ENCODE assay signal across 2 cellular contexts in the genomic region with DNA sequence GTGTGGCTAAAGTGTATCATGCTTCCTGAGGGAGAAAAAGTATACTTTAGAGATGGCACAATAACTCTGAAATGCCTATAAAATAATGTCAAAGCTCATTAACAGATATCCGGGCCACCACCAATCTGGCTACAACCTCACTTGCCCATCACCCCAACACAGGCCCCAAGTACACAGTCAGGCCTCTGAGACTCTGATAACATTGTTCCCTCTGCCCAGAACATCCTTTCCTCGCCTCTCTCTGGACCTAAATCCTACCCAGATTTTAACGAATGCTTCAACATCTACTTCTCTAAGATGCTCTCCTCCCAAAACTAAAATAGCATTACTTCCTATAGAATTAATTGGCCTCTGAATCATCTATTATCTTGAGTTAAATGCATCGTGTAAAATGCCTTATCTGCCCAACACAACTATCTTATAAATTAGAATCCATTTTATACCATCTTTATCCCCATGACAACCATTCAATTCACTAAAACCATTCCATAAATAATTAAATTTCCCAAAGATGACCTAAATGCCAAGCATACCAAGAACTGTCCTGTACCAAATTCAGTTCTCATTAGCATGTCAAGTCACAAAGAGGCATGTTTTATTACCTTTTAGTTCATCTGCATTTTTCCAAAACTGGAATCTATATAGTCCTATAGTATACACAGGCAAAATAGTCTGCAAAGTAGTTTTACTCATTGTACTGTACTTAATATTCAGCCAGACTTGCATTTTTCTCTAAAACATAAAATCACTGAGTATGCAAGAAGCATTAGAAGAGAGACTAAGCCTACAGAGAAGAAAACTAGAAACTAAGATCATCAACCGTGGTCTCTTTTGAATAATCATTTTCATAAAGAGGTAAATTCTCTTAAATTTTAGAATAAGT.
TF ChIP-seq lines count a peak whose summit lies in the region.

No MANE protein-coding gene starts in this region.

TF ChIP-seq in K562, 482 proteins besides CTCF, POLR2A, EP300 and RAD21:
- TF ChIP-seq MED1 (CRISPR knock-in tag; IDR thresholded peaks at IDR 0.05; ENCODE audit: borderline replicate concordance), result no peak
- TF ChIP-seq, protein P1, sequence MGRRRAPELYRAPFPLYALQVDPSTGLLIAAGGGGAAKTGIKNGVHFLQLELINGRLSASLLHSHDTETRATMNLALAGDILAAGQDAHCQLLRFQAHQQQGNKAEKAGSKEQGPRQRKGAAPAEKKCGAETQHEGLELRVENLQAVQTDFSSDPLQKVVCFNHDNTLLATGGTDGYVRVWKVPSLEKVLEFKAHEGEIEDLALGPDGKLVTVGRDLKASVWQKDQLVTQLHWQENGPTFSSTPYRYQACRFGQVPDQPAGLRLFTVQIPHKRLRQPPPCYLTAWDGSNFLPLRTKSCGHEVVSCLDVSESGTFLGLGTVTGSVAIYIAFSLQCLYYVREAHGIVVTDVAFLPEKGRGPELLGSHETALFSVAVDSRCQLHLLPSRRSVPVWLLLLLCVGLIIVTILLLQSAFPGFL (CRISPR knock-in tag; IDR thresholded peaks at IDR 0.05), result no peak
TF ChIP-seq in K562: peak in this region for 0.

TF ChIP-seq in HEK293T, 16 proteins besides CTCF, POLR2A, EP300 and RAD21:
- TF ChIP-seq, protein P2, sequence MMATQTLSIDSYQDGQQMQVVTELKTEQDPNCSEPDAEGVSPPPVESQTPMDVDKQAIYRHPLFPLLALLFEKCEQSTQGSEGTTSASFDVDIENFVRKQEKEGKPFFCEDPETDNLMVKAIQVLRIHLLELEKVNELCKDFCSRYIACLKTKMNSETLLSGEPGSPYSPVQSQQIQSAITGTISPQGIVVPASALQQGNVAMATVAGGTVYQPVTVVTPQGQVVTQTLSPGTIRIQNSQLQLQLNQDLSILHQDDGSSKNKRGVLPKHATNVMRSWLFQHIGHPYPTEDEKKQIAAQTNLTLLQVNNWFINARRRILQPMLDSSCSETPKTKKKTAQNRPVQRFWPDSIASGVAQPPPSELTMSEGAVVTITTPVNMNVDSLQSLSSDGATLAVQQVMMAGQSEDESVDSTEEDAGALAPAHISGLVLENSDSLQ (IDR thresholded peaks at IDR 0.05), result no peak
- no peak for TF ChIP-seq ELF4 (IDR thresholded peaks at IDR 0.05)
- no peak for TF ChIP-seq SUZ12 (IDR thresholded peaks at IDR 0.05)
- TF ChIP-seq BHLHE40 (IDR thresholded peaks at IDR 0.05; ENCODE audit: borderline replicate concordance), result no peak
- TF ChIP-seq SP1 (IDR thresholded peaks at IDR 0.05), result no peak
- TF ChIP-seq FOXK2 (IDR thresholded peaks at IDR 0.05), result no peak
- TF ChIP-seq LEF1 (IDR thresholded peaks at IDR 0.05; ENCODE audit: borderline replicate concordance), result no peak
- no peak for TF ChIP-seq ARNT (IDR thresholded peaks at IDR 0.05)
- no peak for TF ChIP-seq FOXA1 (IDR thresholded peaks at IDR 0.05)
- TF ChIP-seq FOXM1 (IDR thresholded peaks at IDR 0.05; ENCODE audit: borderline replicate concordance), result no peak
- no peak for TF ChIP-seq TARDBP (IDR thresholded peaks at IDR 0.05)
- TF ChIP-seq ZNF384 (IDR thresholded peaks at IDR 0.05), result no peak
- no peak for TF ChIP-seq CTBP1 (IDR thresholded peaks at IDR 0.05; ENCODE audit: borderline replicate concordance)
- TF ChIP-seq NFRKB (IDR thresholded peaks at IDR 0.05), result no peak
- TF ChIP-seq HDGF (IDR thresholded peaks at IDR 0.05; ENCODE audit: borderline replicate concordance), result no peak
- TF ChIP-seq L3MBTL2 (conservative IDR thresholded peaks at IDR 0.05), result no peak
